8 cellular contexts compared by ENCODE assay signal in the genomic region with DNA sequence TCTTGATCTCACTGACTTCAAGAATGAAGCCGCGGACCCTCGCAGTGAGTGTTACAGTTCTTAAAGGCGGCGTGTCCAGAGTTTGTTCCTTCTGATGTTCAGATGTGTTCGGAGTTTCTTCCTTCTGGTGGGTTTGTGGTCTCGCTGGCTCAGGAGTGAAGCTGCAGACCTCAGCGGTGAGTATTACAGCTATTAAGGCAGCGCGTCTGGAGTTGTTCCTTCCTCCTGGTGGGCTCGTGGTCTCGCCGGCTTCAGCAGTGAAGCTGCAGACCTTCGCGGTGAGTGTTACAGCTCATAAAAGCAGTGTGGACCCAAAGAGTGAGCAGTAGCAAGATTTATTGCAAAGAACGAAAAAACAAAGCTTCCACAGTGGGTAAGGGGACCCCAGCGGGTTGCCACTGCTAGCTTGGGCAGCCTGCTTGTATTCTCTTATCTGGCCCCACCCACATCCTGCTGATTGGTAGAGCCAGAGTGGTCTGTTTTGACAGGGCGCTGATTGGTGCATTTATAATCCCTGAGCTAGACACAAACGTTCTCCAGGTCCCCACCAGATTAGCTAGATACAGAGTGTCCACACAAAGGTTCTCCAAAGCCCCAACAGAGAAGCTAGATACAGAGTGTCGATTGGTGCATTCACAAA. TPM values are rescaled to one million over a fixed set of nuclear protein-coding genes. Genes with fewer than 3 reads are reported as not detected.
A peak's percentile ranks its signal among the peaks of the same experiment; 100 is the strongest.
DNase-seq lines count a peak whose midpoint lies in the region; ATAC-seq and TF ChIP-seq lines count a peak whose summit lies in the region.
"Not testable (repeated sequence)": the region's sequence is repeated elsewhere in the genome, so short reads cannot be mapped to it uniquely, and the experiment has no call there.

No MANE protein-coding gene starts in this region.

- not testable (repeated sequence) for H3K4me1 Mint-ChIP-seq in IgD-negative memory B cell; WTC11; dendritic cell treated with granulocyte-macrophage colony-stimulating factor and Interleukin-4, amounts not matched to agents 40 ng/mL and 50 ng/mL, for 4 days (ENCODE audit: low read depth)
- peaks cover 18% of the 10 kb centered on the region for H3K4me1 Mint-ChIP-seq in activated naive CD4-positive, alpha-beta T cell treated with anti-CD3 and anti-CD28 coated beads for 36 hours (ENCODE audit: low read depth)
- peaks cover 5 to 17% (median 10%) of the 10 kb centered on the region in 4 donors for H3K4me1 Mint-ChIP-seq in naive thymus-derived CD8-positive, alpha-beta T cell

- POLR2A ChIA-PET in WTC11 (lab: Charles Lee), result not testable (repeated sequence)
- POLR2A ChIA-PET in naive thymus-derived CD8-positive, alpha-beta T cell (lab: Charles Lee), result interaction anchor here (2.1 kb wide), 1 partner anchor 17 kb away, joined by 6 read pairs; the partner anchor contains the start of gene CUL3

- not testable (repeated sequence) for H3K27ac Mint-ChIP-seq in IgD-negative memory B cell; WTC11; activated naive CD4-positive, alpha-beta T cell treated with anti-CD3 and anti-CD28 coated beads for 36 hours
- H3K27ac Mint-ChIP-seq in dendritic cell treated with granulocyte-macrophage colony-stimulating factor and Interleukin-4, amounts not matched to agents 40 ng/mL and 50 ng/mL, for 4 days, result peak overlapping the region; percentile 45
- H3K27ac Mint-ChIP-seq in naive thymus-derived CD8-positive, alpha-beta T cell, result peak overlapping the region in 7 of 10 donors; percentile 26 to 75 (median 49)

- H3K27me3 ChIP-seq in BLaER1 treated with 17β-estradiol and CSF1 and Interleukin-3, amounts not matched to agents 10 nM and 100 nM, result not testable (repeated sequence)

- CTCF ChIA-PET in WTC11 (lab: Charles Lee), result not testable (repeated sequence)
- CTCF ChIA-PET in activated naive CD4-positive, alpha-beta T cell treated with anti-CD3 and anti-CD28 coated beads for 36 hours (lab: Charles Lee), result interaction anchor here (1.0 kb wide), 1 partner anchor 14 kb away, joined by 3 read pairs; no protein-coding TSS in a partner anchor

- not testable (repeated sequence) for H3K36me3 Mint-ChIP-seq in IgD-negative memory B cell; WTC11; activated naive CD4-positive, alpha-beta T cell treated with anti-CD3 and anti-CD28 coated beads for 36 hours (ENCODE audit: low read depth); dendritic cell treated with granulocyte-macrophage colony-stimulating factor and Interleukin-4, amounts not matched to agents 40 ng/mL and 50 ng/mL, for 4 days (ENCODE audit: low read depth); naive thymus-derived CD8-positive, alpha-beta T cell

- H4K20me1 ChIP-seq in BLaER1 treated with 17β-estradiol and CSF1 and Interleukin-3, amounts not matched to agents 10 nM and 100 nM, result not testable (repeated sequence)

- H3K4me3 ChIP-seq in BLaER1 treated with 17β-estradiol and CSF1 and Interleukin-3, amounts not matched to agents 10 nM and 100 nM, result not testable (repeated sequence)

- not testable (repeated sequence) for H3K9ac ChIP-seq in BLaER1 treated with 17β-estradiol and CSF1 and Interleukin-3, amounts not matched to agents 10 nM and 100 nM

- H3K27ac ChIP-seq in BLaER1 treated with 17β-estradiol and CSF1 and Interleukin-3, amounts not matched to agents 10 nM and 100 nM, result not testable (repeated sequence)

- intact Hi-C loops in activated naive CD4-positive, alpha-beta T cell treated with anti-CD3 and anti-CD28 coated beads for 36 hours (cut with micrococcal nuclease), result loop anchor here (1.0 to 5.0 kb wide), 2 partner anchors 18 to 81 kb away; partner anchors contain the start of gene CUL3
- intact Hi-C loops in dendritic cell treated with granulocyte-macrophage colony-stimulating factor and Interleukin-4, amounts not matched to agents 40 ng/mL and 50 ng/mL, for 4 days (cut with micrococcal nuclease), result not testable (repeated sequence)

- not testable (repeated sequence) for ATAC-seq in WTC11; naive thymus-derived CD8-positive, alpha-beta T cell; stimulated activated naive CD8-positive, alpha-beta T cell treated with anti-CD3 and anti-CD28 coated beads, Interleukin-15, Interleukin-2, amounts not matched to agents 100 U/mL and 50 U/mL, for 24 hours

- H3K27me3 Mint-ChIP-seq in IgD-negative memory B cell; WTC11 (ENCODE audit: low read depth); activated naive CD4-positive, alpha-beta T cell treated with anti-CD3 and anti-CD28 coated beads for 36 hours (ENCODE audit: low read depth); dendritic cell treated with granulocyte-macrophage colony-stimulating factor and Interleukin-4, amounts not matched to agents 40 ng/mL and 50 ng/mL, for 4 days: not testable (repeated sequence)
- H3K27me3 Mint-ChIP-seq in naive thymus-derived CD8-positive, alpha-beta T cell, result peaks cover 0 to 11% (median 1%) of the 10 kb centered on the region in 5 donors

- H3K9me3 ChIP-seq in BLaER1 treated with 17β-estradiol and CSF1 and Interleukin-3, amounts not matched to agents 10 nM and 100 nM (replicated peaks in 1 of 11), result peaks cover 10 to 20% (median 16%) of the 10 kb centered on the region in 11 experiments

- not testable (repeated sequence) for TF ChIP-seq CTCF in WTC11 (IDR thresholded peaks at IDR 0.05)

- peak overlapping the region in 10 of 11 experiments; percentile 24 to 66 (median 44); a peak in 19 of 22 replicates for H3K4me2 ChIP-seq in BLaER1 treated with 17β-estradiol and CSF1 and Interleukin-3, amounts not matched to agents 10 nM and 100 nM

- peak overlapping the region; percentile 81 to 92 (median 86) for H3K4me3 Mint-ChIP-seq in IgD-negative memory B cell
- not testable (repeated sequence) for H3K4me3 Mint-ChIP-seq in WTC11
- peak overlapping the region; percentile 71 for H3K4me3 Mint-ChIP-seq in activated naive CD4-positive, alpha-beta T cell treated with anti-CD3 and anti-CD28 coated beads for 36 hours
- peak overlapping the region; percentile 77 for H3K4me3 Mint-ChIP-seq in dendritic cell treated with granulocyte-macrophage colony-stimulating factor and Interleukin-4, amounts not matched to agents 40 ng/mL and 50 ng/mL, for 4 days
- H3K4me3 Mint-ChIP-seq in naive thymus-derived CD8-positive, alpha-beta T cell, result peak overlapping the region; percentile 81 to 94 (median 86)

- not testable (repeated sequence) for H3K4me1 ChIP-seq in BLaER1 treated with 17β-estradiol and CSF1 and Interleukin-3, amounts not matched to agents 10 nM and 100 nM

- not testable (repeated sequence) for H3K9me3 Mint-ChIP-seq in IgD-negative memory B cell; WTC11; activated naive CD4-positive, alpha-beta T cell treated with anti-CD3 and anti-CD28 coated beads for 36 hours; dendritic cell treated with granulocyte-macrophage colony-stimulating factor and Interleukin-4, amounts not matched to agents 40 ng/mL and 50 ng/mL, for 4 days; naive thymus-derived CD8-positive, alpha-beta T cell

- not testable (repeated sequence) for DNase-seq in WTC11 (ENCODE audit: low spot score)
- peak; percentile 66 for DNase-seq in activated CD8-positive, alpha-beta memory T cell treated with anti-CD3 and anti-CD28 coated beads for 24 hours
- DNase-seq in activated naive CD4-positive, alpha-beta T cell treated with anti-CD3 and anti-CD28 coated beads for 36 hours, result peak; percentile 37
- DNase-seq in naive thymus-derived CD8-positive, alpha-beta T cell, result peak in 5 of 10 donors; percentile 8 to 19 (median 16)
- DNase-seq in stimulated activated naive CD8-positive, alpha-beta T cell treated with anti-CD3 and anti-CD28 coated beads, Interleukin-15, Interleukin-2, amounts not matched to agents 100 U/mL and 50 U/mL, for 24 hours, result peak; percentile 33

- H3K36me3 ChIP-seq in BLaER1 treated with 17β-estradiol and CSF1 and Interleukin-3, amounts not matched to agents 10 nM and 100 nM, result not testable (repeated sequence)

TF ChIP-seq in WTC11, 78 proteins besides CTCF, POLR2A, EP300 and RAD21:
- TF ChIP-seq NFYB (CRISPR knock-in tag; conservative IDR thresholded peaks at IDR 0.05; ENCODE audit: low read depth), result peak; percentile 16; the same call in 1 of the 2 replicates

RNA-seq across cellular contexts. Expression of gene CUL3, which starts 17.7 kb away (rescaled TPM):
- 31.8 TPM for polyA plus RNA-seq in IgD-negative memory B cell
- total RNA-seq in WTC11 (2021), result 74.4 to 86.2 TPM (median 80.7 TPM) in 3 replicates
- 10 to 100 TPM; 61.7 to 66.0 TPM for total RNA-seq in activated naive CD4-positive, alpha-beta T cell treated with anti-CD3 and anti-CD28 coated beads for 36 hours
- total RNA-seq in naive thymus-derived CD8-positive, alpha-beta T cell, result 10 to 100 TPM; 96.5 to 96.8 TPM
- 10 to 100 TPM; 20.0 to 57.0 (median 26.1) TPM for polyA plus RNA-seq in naive thymus-derived CD8-positive, alpha-beta T cell
